Comparison of ENCODE assay signal across 15 cellular contexts in the genomic region with DNA sequence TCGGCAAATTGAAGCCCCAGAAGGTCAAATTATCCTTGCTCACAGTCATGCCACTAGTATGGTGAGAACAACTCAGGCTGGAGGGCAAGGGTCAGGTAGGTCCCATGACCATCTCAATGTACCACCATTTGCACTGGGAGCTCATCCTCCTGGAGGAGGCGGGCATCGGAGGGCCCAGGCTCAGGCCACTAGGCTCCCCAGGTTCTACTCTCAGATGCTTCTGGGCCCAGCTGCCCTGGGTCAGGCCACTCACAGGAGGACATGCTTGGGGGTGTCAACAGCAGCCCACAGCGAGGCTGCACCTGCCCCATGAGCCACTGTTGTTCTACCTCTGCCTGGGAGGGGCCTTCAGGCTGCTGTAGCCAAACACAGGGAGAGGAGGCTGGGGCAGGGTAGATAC. TPM values are rescaled to one million over a fixed set of nuclear protein-coding genes. Genes with fewer than 3 reads are reported as not detected.
"Had no signal": no experiment of that assay in that cellular context is flagged by ENCODE, and none has a peak within 500 bp of the region (broad histone marks: within the 10 kb centered on the region; RNA-seq: fewer than 3 reads in every experiment).

No MANE protein-coding gene starts in this region.

- DNase-seq: activated CD4-positive, alpha-beta T cell treated with anti-CD3 and anti-CD28 coated beads, Interleukin-2, amount 10 ng/mL, durations not matched to agents 7 days and 5 days; activated naive CD4-positive, alpha-beta T cell treated with anti-CD3 and anti-CD28 coated beads, Interleukin-2, amount 10 ng/mL, durations not matched to agents 7 days and 5 days; colonic mucosa; foreskin fibroblast; left cardiac atrium; midbrain; SK-N-SH; stimulated activated CD4-positive, alpha-beta T cell treated with anti-CD3 and anti-CD28 coated beads, Interleukin-12 subunit alpha, Interleukin-12 subunit beta, amount 100 ng/mL, for 4 hours; stimulated activated CD4-positive, alpha-beta T cell treated with anti-CD3 and anti-CD28 coated beads, Interleukin-2, amount 100 ng/mL, for 24 hours; stomach; testis; upper lobe of left lung had no signal

- H3K27me3 Mint-ChIP-seq: activated CD4-positive, alpha-beta T cell treated with anti-CD3 and anti-CD28 coated beads, Interleukin-2, amount 10 ng/mL, durations not matched to agents 7 days and 5 days; activated naive CD4-positive, alpha-beta T cell treated with anti-CD3 and anti-CD28 coated beads, Interleukin-2, amount 10 ng/mL, durations not matched to agents 7 days and 5 days had no signal

- H3K4me1 ChIP-seq: colonic mucosa, testis had no signal

- H3K9me2 ChIP-seq: SK-N-SH had no signal

- H3K27ac Mint-ChIP-seq: T-helper 1 cell treated with Interleukin-12 subunit alpha and Interleukin-12 subunit beta and Interleukin-4 antibody, amounts not matched to agents 30 μg/mL and 1 μg/mL, for 36 hours had no signal

- H3K9me3 Mint-ChIP-seq: activated CD4-positive, alpha-beta T cell treated with anti-CD3 and anti-CD28 coated beads, Interleukin-2, amount 10 ng/mL, durations not matched to agents 7 days and 5 days; activated naive CD4-positive, alpha-beta T cell treated with anti-CD3 and anti-CD28 coated beads, Interleukin-2, amount 10 ng/mL, durations not matched to agents 7 days and 5 days; T-helper 1 cell treated with Interleukin-12 subunit alpha and Interleukin-12 subunit beta and Interleukin-4 antibody, amounts not matched to agents 30 μg/mL and 1 μg/mL, for 36 hours had no signal

- H3K36me3 ChIP-seq: colonic mucosa, upper lobe of left lung had no signal

- H3K9ac ChIP-seq: SK-N-SH had no signal

- H3K27me3 ChIP-seq: colonic mucosa, stomach, testis, upper lobe of left lung had no signal

- H3K27ac ChIP-seq: colonic mucosa, stomach, testis, upper lobe of left lung had no signal

- H3K9me3 ChIP-seq: colonic mucosa, SK-N-SH, stomach, testis, upper lobe of left lung had no signal

- ATAC-seq: left cardiac atrium had no signal

- H3K4me3 Mint-ChIP-seq: activated CD4-positive, alpha-beta T cell treated with anti-CD3 and anti-CD28 coated beads, Interleukin-2, amount 10 ng/mL, durations not matched to agents 7 days and 5 days; activated naive CD4-positive, alpha-beta T cell treated with anti-CD3 and anti-CD28 coated beads, Interleukin-2, amount 10 ng/mL, durations not matched to agents 7 days and 5 days; T-helper 1 cell treated with Interleukin-12 subunit alpha and Interleukin-12 subunit beta and Interleukin-4 antibody, amounts not matched to agents 30 μg/mL and 1 μg/mL, for 36 hours had no signal

- H3K4me2 ChIP-seq: SK-N-SH had no signal

- H3K4me3 ChIP-seq: colonic mucosa, lung, stomach, testis, upper lobe of left lung had no signal

RNA-seq across cellular contexts. Expression of a gene that starts 39.1 kb away (rescaled TPM):
- total RNA-seq: myocyte had no signal
